In genomic region chr7:128033246-128033645, GRCh38 we compare ENCODE assay signal across 14 cellular contexts. TPM values are rescaled to one million over a fixed set of nuclear protein-coding genes. Genes with fewer than 3 reads are reported as not detected.
A peak's percentile ranks its signal among the peaks of the same experiment; 100 is the strongest.
DNase-seq lines count a peak whose midpoint lies in the region; ATAC-seq and TF ChIP-seq lines count a peak whose summit lies in the region.
"Had no signal": no experiment of that assay in that cellular context is flagged by ENCODE, and none has a peak within 500 bp of the region (broad histone marks: within the 10 kb centered on the region; RNA-seq: fewer than 3 reads in every experiment).

No MANE protein-coding gene starts in this region.

- H3K9me3 Mint-ChIP-seq in activated CD8-positive, alpha-beta T cell treated with anti-CD3 and anti-CD28 coated beads, Interleukin-2, amount 10 ng/mL, durations not matched to agents 7 days and 5 days (ENCODE audit: insufficient read depth) = no peaks in the 10 kb centered on the region
- H3K9me3 Mint-ChIP-seq in activated CD8-positive, alpha-beta T cell treated with anti-CD3 and anti-CD28 coated beads for 36 hours = no peaks in the 10 kb centered on the region

- no peak overlapping the region for H3K4me3 ChIP-seq in lower lobe of right lung
- no peak overlapping the region for H3K4me3 ChIP-seq in skeletal muscle satellite cell (ENCODE audit: low read length)

- DNase-seq in activated CD8-positive, alpha-beta T cell treated with anti-CD3 and anti-CD28 coated beads, Interleukin-2, amount 10 ng/mL, durations not matched to agents 7 days and 5 days = no peak
- no peak for DNase-seq in activated CD8-positive, alpha-beta T cell treated with anti-CD3 and anti-CD28 coated beads for 36 hours
- DNase-seq in lower lobe of right lung = no peak
- no peak for DNase-seq in GDM1 (lab: John Stamatoyannopoulos, UW)
- DNase-seq in iPS-NIHi7 (ENCODE audit: extremely low spot score) = no peak
- no peak for DNase-seq in NCI-H526 (lab: John Stamatoyannopoulos, UW)
- DNase-seq: activated CD4-positive, CD25-positive, alpha-beta regulatory T cell treated with anti-CD3 and anti-CD28 coated beads, Interleukin-2, amount 50 U/mL, for 72 hours; DMS 273 treated with DMSO at 0.1 percent for 48 hours; NCI-H226; occipital lobe; PC-3 had no signal

- H3K27me3 Mint-ChIP-seq in activated CD8-positive, alpha-beta T cell treated with anti-CD3 and anti-CD28 coated beads, Interleukin-2, amount 10 ng/mL, durations not matched to agents 7 days and 5 days (ENCODE audit: low read depth) = peaks cover 8% of the 10 kb centered on the region
- peaks cover 1% of the 10 kb centered on the region for H3K27me3 Mint-ChIP-seq in activated CD8-positive, alpha-beta T cell treated with anti-CD3 and anti-CD28 coated beads for 36 hours

- H3K36me3 ChIP-seq in lower lobe of right lung = no peaks in the 10 kb centered on the region
- peaks cover 11% of the 10 kb centered on the region for H3K36me3 ChIP-seq in skeletal muscle satellite cell (ENCODE audit: insufficient read depth, low read length)
- H3K36me3 ChIP-seq: thoracic aorta had no signal

- no peak for ATAC-seq in activated CD8-positive, alpha-beta T cell treated with anti-CD3 and anti-CD28 coated beads, Interleukin-2, amount 10 ng/mL, durations not matched to agents 7 days and 5 days
- ATAC-seq in activated CD8-positive, alpha-beta T cell treated with anti-CD3 and anti-CD28 coated beads for 36 hours = no peak
- peak; percentile 15 to 19 for ATAC-seq in lower lobe of right lung
- ATAC-seq: PC-3 had no signal

- no peak overlapping the region for H3K9ac ChIP-seq in skeletal muscle satellite cell (ENCODE audit: low read depth, low read length)

- H3K4me1 ChIP-seq in lower lobe of right lung (peaks cover 21% of the 10 kb centered on the region), skeletal muscle satellite cell (ENCODE audit: control insufficient read depth, insufficient read depth, low read length) (peaks cover 35% of the 10 kb centered on the region)

- no peaks in the 10 kb centered on the region for H3K27me3 ChIP-seq in lower lobe of right lung (ENCODE audit: low read depth)
- H3K27me3 ChIP-seq in skeletal muscle satellite cell (ENCODE audit: control insufficient read depth, insufficient read depth, low read length) = no peaks in the 10 kb centered on the region

- H3K4me1 Mint-ChIP-seq in activated CD8-positive, alpha-beta T cell treated with anti-CD3 and anti-CD28 coated beads, Interleukin-2, amount 10 ng/mL, durations not matched to agents 7 days and 5 days (ENCODE audit: low read depth) = peaks cover 4% of the 10 kb centered on the region
- H3K4me1 Mint-ChIP-seq in activated CD8-positive, alpha-beta T cell treated with anti-CD3 and anti-CD28 coated beads for 36 hours (ENCODE audit: low read depth) = peaks cover 13% of the 10 kb centered on the region

- peaks cover 15% of the 10 kb centered on the region for H3K36me3 Mint-ChIP-seq in activated CD8-positive, alpha-beta T cell treated with anti-CD3 and anti-CD28 coated beads, Interleukin-2, amount 10 ng/mL, durations not matched to agents 7 days and 5 days (ENCODE audit: low read depth)
- H3K36me3 Mint-ChIP-seq in activated CD8-positive, alpha-beta T cell treated with anti-CD3 and anti-CD28 coated beads for 36 hours (ENCODE audit: low read depth) = peaks cover 13% of the 10 kb centered on the region

- intact Hi-C loops in activated CD8-positive, alpha-beta T cell treated with anti-CD3 and anti-CD28 coated beads for 36 hours (cut with micrococcal nuclease) = loop anchor here (10.0 kb wide), 1 partner anchor 172 kb away; no protein-coding TSS in a partner anchor
- intact Hi-C loops in lower lobe of right lung (cut with DNase I) = no loop called here

- H3K9me3 ChIP-seq in lower lobe of right lung (no peaks in the 10 kb centered on the region), skeletal muscle satellite cell (replicated peaks; ENCODE audit: low read length) (no peaks in the 10 kb centered on the region)
- H3K9me3 ChIP-seq: thoracic aorta had no signal

- CTCF ChIA-PET in activated CD8-positive, alpha-beta T cell treated with anti-CD3 and anti-CD28 coated beads, Interleukin-2, amount 10 ng/mL, durations not matched to agents 7 days and 5 days (lab: Charles Lee) = no interaction called here
- CTCF ChIA-PET in activated CD8-positive, alpha-beta T cell treated with anti-CD3 and anti-CD28 coated beads for 36 hours (lab: Charles Lee) = interaction anchor here (1.1 to 2.8 kb wide), 5 partner anchors 10 to 177 kb away, joined by 3 to 6 read pairs (median 4); no protein-coding TSS in a partner anchor

- no peak overlapping the region for H3K27ac Mint-ChIP-seq in activated CD8-positive, alpha-beta T cell treated with anti-CD3 and anti-CD28 coated beads, Interleukin-2, amount 10 ng/mL, durations not matched to agents 7 days and 5 days
- H3K27ac Mint-ChIP-seq in activated CD8-positive, alpha-beta T cell treated with anti-CD3 and anti-CD28 coated beads for 36 hours = no peak overlapping the region

- H3K4me2 ChIP-seq in skeletal muscle satellite cell (ENCODE audit: low read length) = peak overlapping the region; percentile 92

- TF ChIP-seq CTCF in activated CD8-positive, alpha-beta T cell treated with anti-CD3 and anti-CD28 coated beads for 36 hours (IDR thresholded peaks at IDR 0.05) = no peak
- TF ChIP-seq CTCF in lower lobe of right lung (IDR thresholded peaks at IDR 0.05) = no peak

- peak overlapping the region; percentile 50 for H3K27ac ChIP-seq in angular gyrus (ENCODE audit: low read depth, low read length)
- H3K27ac ChIP-seq in lower lobe of right lung = no peak overlapping the region
- H3K27ac ChIP-seq: thoracic aorta had no signal

- POLR2A ChIA-PET in activated CD8-positive, alpha-beta T cell treated with anti-CD3 and anti-CD28 coated beads, Interleukin-2, amount 10 ng/mL, durations not matched to agents 7 days and 5 days (lab: Charles Lee) = no interaction called here
- POLR2A ChIA-PET in activated CD8-positive, alpha-beta T cell treated with anti-CD3 and anti-CD28 coated beads for 36 hours (lab: Charles Lee) = interaction anchor here (0.7 kb wide), 1 partner anchor 449 kb away, joined by 4 read pairs; no protein-coding TSS in a partner anchor

- peak overlapping the region; percentile 35 for H3K4me3 Mint-ChIP-seq in activated CD8-positive, alpha-beta T cell treated with anti-CD3 and anti-CD28 coated beads, Interleukin-2, amount 10 ng/mL, durations not matched to agents 7 days and 5 days
- no peak overlapping the region for H3K4me3 Mint-ChIP-seq in activated CD8-positive, alpha-beta T cell treated with anti-CD3 and anti-CD28 coated beads for 36 hours

RNA-seq across cellular contexts. Expression of gene LRRC4, which starts 2.0 kb away (rescaled TPM):
- total RNA-seq in activated CD8-positive, alpha-beta T cell treated with anti-CD3 and anti-CD28 coated beads, Interleukin-2, amount 10 ng/mL, durations not matched to agents 7 days and 5 days = under 1 TPM; 0.24 to 0.50 TPM
- not detected for total RNA-seq in activated CD8-positive, alpha-beta T cell treated with anti-CD3 and anti-CD28 coated beads for 36 hours
- 12.8 TPM for total RNA-seq in lower lobe of right lung
- under 0.01 and 0.44 TPM in 2 replicates for total RNA-seq in skeletal muscle satellite cell (2012; rRNA removed)

Comparison
In these comparisons a context has a peak if more than half of its experiments do, and no peak if none do; other contexts are left out.
1. ATAC-seq: peak in lower lobe of right lung (2 of 2); none in activated CD8-positive, alpha-beta T cell treated with anti-CD3 and anti-CD28 coated beads, Interleukin-2, amount 10 ng/mL, durations not matched to agents 7 days and 5 days (single experiment) and activated CD8-positive, alpha-beta T cell treated with anti-CD3 and anti-CD28 coated beads for 36 hours (single experiment).